Comparison of ENCODE assay signal across 8 cellular contexts in the genomic region with DNA sequence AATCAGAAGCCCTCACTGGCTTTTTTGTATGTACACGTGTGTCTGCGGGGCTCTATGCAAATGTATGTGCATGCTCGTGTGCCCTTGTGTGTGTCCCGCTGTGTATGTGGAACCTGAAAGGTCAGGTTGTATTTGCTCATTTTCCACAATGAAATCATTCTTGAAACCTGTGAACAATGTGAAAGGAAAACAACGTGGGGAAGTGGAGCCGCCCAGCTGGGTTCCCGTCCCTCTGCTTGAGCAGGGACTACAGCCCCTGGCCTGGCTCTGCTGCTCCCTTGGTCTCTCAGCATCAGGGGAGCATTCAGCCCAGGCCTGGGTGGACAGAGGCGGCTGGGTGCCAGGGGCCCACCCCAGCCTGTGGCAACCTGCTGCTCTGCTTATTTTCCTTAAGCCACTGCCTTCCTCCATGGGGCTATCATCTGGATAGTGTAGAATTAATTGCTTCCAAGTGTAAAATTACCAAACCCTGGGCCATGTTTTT. TPM values are rescaled to one million over a fixed set of nuclear protein-coding genes. Genes with fewer than 3 reads are reported as not detected.
DNase-seq lines count a peak whose midpoint lies in the region; ATAC-seq and TF ChIP-seq lines count a peak whose summit lies in the region.

No MANE protein-coding gene starts in this region.

- no peak for TF ChIP-seq CTCF in sigmoid colon (IDR thresholded peaks at IDR 0.05)

- H3K4me1 Mint-ChIP-seq in central memory CD8-positive, alpha-beta T cell: peaks cover 31% of the 10 kb centered on the region

- no peak for TF ChIP-seq EP300 in sigmoid colon (IDR thresholded peaks at IDR 0.05)

- no peak for DNase-seq in central memory CD8-positive, alpha-beta T cell (ENCODE audit: low spot score in 2 of 2)
- peak; percentile 46 for DNase-seq in sigmoid colon
- no peak for DNase-seq in CD1c-positive myeloid dendritic cell (ENCODE audit: extremely low spot score)
- DNase-seq in erythroblast (lab: John Stamatoyannopoulos, UW): no peak
- no peak for DNase-seq in NCI-H2029 treated with DMSO at 0.1 percent for 48 hours (lab: John Stamatoyannopoulos, UW)

- no peaks in the 10 kb centered on the region for H3K27me3 ChIP-seq in sigmoid colon

- 21 to 59% methylated on average over 8 of the region's 8 CpGs for WGBS in sigmoid colon, 2 donors

- H3K27me3 Mint-ChIP-seq in central memory CD8-positive, alpha-beta T cell: no peaks in the 10 kb centered on the region

- peak overlapping the region; percentile 66 for H3K4me3 Mint-ChIP-seq in central memory CD8-positive, alpha-beta T cell

- no peaks in the 10 kb centered on the region for H3K36me3 ChIP-seq in sigmoid colon

- H3K4me3 ChIP-seq in sigmoid colon: no peak overlapping the region

- TF ChIP-seq POLR2A in sigmoid colon (IDR thresholded peaks at IDR 0.05): no peak
- TF ChIP-seq POLR2A in erythroblast (IDR thresholded peaks at IDR 0.05; ENCODE audit: low read length): no peak

- H3K27ac Mint-ChIP-seq in central memory CD8-positive, alpha-beta T cell (ENCODE audit: low read depth): peak overlapping the region; percentile 95

- H3K9me3 Mint-ChIP-seq in central memory CD8-positive, alpha-beta T cell: no peaks in the 10 kb centered on the region

- intact Hi-C loops in sigmoid colon (cut with DNase I): no loop called here

- no peaks in the 10 kb centered on the region for H3K4me1 ChIP-seq in sigmoid colon

- ATAC-seq in GM18867 (IDR thresholded peaks at IDR 0.05; ENCODE audit: unreplicated experiment) (peak; percentile 36), HG03108 (IDR thresholded peaks at IDR 0.05; ENCODE audit: unreplicated experiment) (peak; percentile 30), HG03469 (IDR thresholded peaks at IDR 0.05; ENCODE audit: unreplicated experiment) (no peak)
- no peak for ATAC-seq in central memory CD8-positive, alpha-beta T cell (replicated peaks; ENCODE audit: extremely low read depth, poor library complexity, severe bottlenecking)

- H3K27ac ChIP-seq in sigmoid colon: peak overlapping the region; percentile 12 to 56 (median 18)

- H3K9me3 ChIP-seq in sigmoid colon: no peaks in the 10 kb centered on the region

- peaks cover 7% of the 10 kb centered on the region for H3K36me3 Mint-ChIP-seq in central memory CD8-positive, alpha-beta T cell (ENCODE audit: insufficient read depth)

RNA-seq across cellular contexts. Expression of gene ECSCR, which starts 3.0 kb away (rescaled TPM):
- 10 to 100 TPM in 3 of 4 donors, 1 to 10 TPM in 1; 6.1 to 16.6 (median 15.6) TPM for total RNA-seq in sigmoid colon
- polyA plus RNA-seq in sigmoid colon: 10 to 100 TPM in 2 of 3 donors, 1 to 10 TPM in 1; 2.5 to 13.7 (median 11.4) TPM

RNA-seq across cellular contexts. Expression of gene SMIM33, which starts 11.3 kb away (rescaled TPM):
- not detected for total RNA-seq in sigmoid colon
- 1 to 10 TPM; 4.7 to 5.1 (median 4.8) TPM for polyA plus RNA-seq in sigmoid colon

RNA-seq across cellular contexts. Expression of gene DNAJC18, which starts 20.2 kb away (rescaled TPM):
- 10 to 100 TPM in 2 of 4 donors, 1 to 10 TPM in 2; 6.8 to 12.5 (median 10.0) TPM for total RNA-seq in sigmoid colon
- polyA plus RNA-seq in sigmoid colon: 1 to 10 TPM; 1.2 to 2.8 (median 1.8) TPM

RNA-seq across cellular contexts. Expression of gene STING1, which starts 23.1 kb away (rescaled TPM):
- total RNA-seq in sigmoid colon: 10 to 100 TPM; 14.6 to 53.8 (median 22.7) TPM
- polyA plus RNA-seq in sigmoid colon: 10 to 100 TPM in 1 of 3 donors, 1 to 10 TPM in 2; 5.5 to 63.5 (median 8.4) TPM

RNA-seq across cellular contexts. Expression of gene SPATA24, which starts 55.6 kb away (rescaled TPM):
- total RNA-seq in sigmoid colon: 1 to 10 TPM; 1.4 to 7.9 (median 2.0) TPM
- 1 to 10 TPM; 7.3 to 9.0 (median 7.9) TPM for polyA plus RNA-seq in sigmoid colon

Comparison
In these comparisons a context has a peak if more than half of its experiments do, and no peak if none do; other contexts are left out.
1. ATAC-seq: peak in GM18867 (single experiment) and HG03108 (single experiment); none in central memory CD8-positive, alpha-beta T cell (single experiment) and HG03469 (single experiment).